7 cellular contexts compared by ENCODE assay signal in genomic region chr2:152025678-152026287, GRCh38.
A peak's percentile ranks its signal among the peaks of the same experiment; 100 is the strongest.
DNase-seq lines count a peak whose midpoint lies in the region; ATAC-seq and TF ChIP-seq lines count a peak whose summit lies in the region.

No MANE protein-coding gene starts in this region.

- WGBS in sigmoid colon, 2 donors: 17 to 19% methylated on average over 15 of the region's 15 CpGs

- peak; percentile 90 for ATAC-seq in GM18498 (IDR thresholded peaks at IDR 0.05; ENCODE audit: unreplicated experiment)
- peak; percentile 95 for ATAC-seq in HG02885 (IDR thresholded peaks at IDR 0.05; ENCODE audit: poor library complexity, unreplicated experiment)

- H3K27ac ChIP-seq in sigmoid colon: no peak overlapping the region

- H3K4me1 ChIP-seq in sigmoid colon: no peaks in the 10 kb centered on the region

- intact Hi-C loops in sigmoid colon (cut with DNase I): no loop called here

- no peaks in the 10 kb centered on the region for H3K9me3 ChIP-seq in sigmoid colon

- TF ChIP-seq CTCF in sigmoid colon (IDR thresholded peaks at IDR 0.05): peak; percentile 55 to 91 (median 82)

- peak overlapping the region in 3 of 4 donors; percentile 28 to 38 (median 36) for H3K4me3 ChIP-seq in sigmoid colon

- TF ChIP-seq EP300 in sigmoid colon (IDR thresholded peaks at IDR 0.05): no peak

- DNase-seq in NCI-H146 (lab: John Stamatoyannopoulos, UW): peak; percentile 67
- peak; percentile 42 to 81 (median 60) for DNase-seq in T-helper 2 cell
- DNase-seq in anterior cingulate cortex (lab: John Stamatoyannopoulos, UW): peak in 55 of 58 donors; percentile 20 to 91 (median 62)
- peak; percentile 40 for DNase-seq in hepatic stellate cell (ENCODE audit: low spot score)
- peak; percentile 87 for DNase-seq in sigmoid colon

- no peaks in the 10 kb centered on the region for H3K36me3 ChIP-seq in sigmoid colon

- no peak for TF ChIP-seq POLR2A in sigmoid colon (IDR thresholded peaks at IDR 0.05)

- H3K27me3 ChIP-seq in sigmoid colon: no peaks in the 10 kb centered on the region
